In the genomic region with DNA sequence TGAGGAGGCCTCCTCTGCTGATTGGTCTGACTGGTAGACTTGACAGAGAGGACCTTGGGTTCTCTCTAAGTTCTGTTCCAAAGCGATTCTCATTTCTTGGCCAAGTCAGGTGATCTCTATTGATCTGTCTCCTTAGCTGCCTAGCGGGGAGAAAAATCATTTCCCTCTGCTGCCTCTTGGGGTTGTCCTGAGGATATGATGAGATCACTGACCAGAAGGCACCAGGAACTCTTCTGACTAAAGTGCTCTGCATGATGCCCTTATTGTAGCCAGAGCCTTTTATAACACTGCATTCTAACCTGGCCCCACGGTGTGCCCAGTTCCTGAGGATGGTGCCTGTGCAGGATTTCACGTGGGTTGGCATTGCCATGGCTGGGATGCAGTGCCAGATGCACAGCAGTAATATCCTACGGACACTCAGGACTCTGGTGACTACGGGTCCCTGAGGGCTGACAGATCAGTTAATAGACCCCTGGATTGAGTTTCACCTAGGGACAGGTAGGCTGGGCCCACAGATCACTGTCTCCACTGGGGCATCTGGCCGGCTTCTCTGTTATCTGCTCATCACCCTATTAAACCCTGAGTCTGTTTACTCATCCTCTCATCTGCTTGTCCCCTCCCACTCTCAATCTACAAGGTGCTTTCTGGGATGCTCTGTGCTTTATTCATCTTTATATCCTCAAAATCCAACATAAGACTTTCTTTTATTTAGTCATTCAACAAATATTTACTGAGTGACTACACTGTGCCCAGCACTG, we compare ENCODE assay signal across 16 cellular contexts. TPM values are rescaled to one million over a fixed set of nuclear protein-coding genes. Genes with fewer than 3 reads are reported as not detected.
A peak's percentile ranks its signal among the peaks of the same experiment; 100 is the strongest.
DNase-seq lines count a peak whose midpoint lies in the region; ATAC-seq and TF ChIP-seq lines count a peak whose summit lies in the region.
"Had no signal": no experiment of that assay in that cellular context is flagged by ENCODE, and none has a peak within 500 bp of the region (broad histone marks: within the 10 kb centered on the region; RNA-seq: fewer than 3 reads in every experiment).

No MANE protein-coding gene starts in this region.

- H2AFZ ChIP-seq in HCT116 (ENCODE audit: low read depth, low read length, poor library complexity, severe bottlenecking) (no peak overlapping the region), mesenchymal stem cell (ENCODE audit: low read depth, low read length) (no peak overlapping the region), SK-N-SH (ENCODE audit: low read depth) (no peak overlapping the region)
- H2AFZ ChIP-seq: neural progenitor cell had no signal

- POLR2A ChIA-PET in HCT116 (lab: Charles Lee) (no interaction called here), SK-N-SH (lab: Yijun Ruan, JAX) (no interaction called here)

- H3K18ac ChIP-seq in mesenchymal stem cell (ENCODE audit: low read depth in 1 of 2, low read length in 2 of 2), result peak overlapping the region; percentile 13 to 65

- peak; percentile 28 for DNase-seq in DMS 273 (lab: John Stamatoyannopoulos, UW; ENCODE audit: unreplicated experiment)
- DNase-seq in DMS 273 treated with DMSO at 0.1 percent for 48 hours (lab: John Stamatoyannopoulos, UW), result no peak
- DNase-seq in HCT116 (ENCODE audit: low read depth, low spot score), result no peak
- DNase-seq in RPMI7951 (ENCODE audit: low read depth), result peak; percentile 20
- DNase-seq in mesenchymal stem cell, result peak; percentile 60
- no peak for DNase-seq in SK-N-SH
- DNase-seq in SJCRH30, result no peak
- DNase-seq in stomach, result no peak
- DNase-seq: activated T-cell treated with anti-CD3 and anti-CD28 coated beads, Interleukin-2, amount 50 U/mL, for 1 hour; amygdala; DMS79 treated with DMSO at 0.1 percent for 48 hours; effector memory CD8-positive, alpha-beta T cell; heart left ventricle; left lung; SHP77 had no signal

- no TSS peak for BruUV-seq in HCT116 (replicated peaks; lab: Mats Ljungman, UMichigan)

- H3K4me3 ChIP-seq in HCT116 (replicated peaks in 1 of 2; ENCODE audit: low read depth in 1 of 2, low read length in 2 of 2) (no peak overlapping the region), mesenchymal stem cell (ENCODE audit: insufficient read depth in 1 of 2, low read depth in 1 of 2, low read length in 2 of 2) (no peak overlapping the region), SK-N-SH (ENCODE audit: low read depth in 2 of 2, low read length in 1 of 2) (no peak overlapping the region), SJCRH30 (no peak overlapping the region), stomach (no peak overlapping the region)
- H3K4me3 ChIP-seq: heart left ventricle, left lung, neural progenitor cell had no signal

- CTCF ChIA-PET in HCT116 (lab: Charles Lee), result no interaction called here
- CTCF ChIA-PET in SK-N-SH (lab: Yijun Ruan, JAX), result no interaction called here

- H4K8ac ChIP-seq in mesenchymal stem cell (ENCODE audit: low read length), result peak overlapping the region; percentile 66

- TF ChIP-seq CTCF in HCT116 (IDR thresholded peaks at IDR 0.05 in 2 of 3, conservative IDR thresholded peaks at IDR 0.05 in 1 of 3; ENCODE audit: borderline replicate concordance in 1 of 3, insufficient read depth in 1 of 3, low read depth in 2 of 3, low read length in 2 of 3) (peak in 1 of 3 experiments; percentile 25; a peak in 2 of 6 replicates), SK-N-SH (IDR thresholded peaks at IDR 0.05) (no peak), stomach (IDR thresholded peaks at IDR 0.05) (no peak)

- RAD21 ChIA-PET in HCT116 (lab: Charles Lee; ENCODE audit: low non-redundant PET in 1 of 2, low total read pairs in 2 of 2, uncharacterized antibody in 2 of 2, unreplicated experiment in 2 of 2), result no interaction called here

- peaks cover 31% of the 10 kb centered on the region for H3F3A ChIP-seq in SK-N-SH (replicated peaks; ENCODE audit: insufficient read depth)

- no peak overlapping the region for H2BK120ac ChIP-seq in mesenchymal stem cell (ENCODE audit: low read depth, low read length)

- H3K14ac ChIP-seq in mesenchymal stem cell (ENCODE audit: low read length in 2 of 2), result no peak overlapping the region

- H4K91ac ChIP-seq in mesenchymal stem cell (ENCODE audit: low read length), result peak overlapping the region; percentile 6

- no peak overlapping the region for H3K27ac ChIP-seq in HCT116 (ENCODE audit: low read depth, low read length)
- H3K27ac ChIP-seq in mesenchymal stem cell (ENCODE audit: low read length, poor library complexity, severe bottlenecking), result no peak overlapping the region
- no peak overlapping the region for H3K27ac ChIP-seq in SK-N-SH (ENCODE audit: low read depth in 2 of 2, low read length in 1 of 2)
- H3K27ac ChIP-seq in SJCRH30, result no peak overlapping the region
- H3K27ac ChIP-seq in stomach, result peak overlapping the region in 1 of 5 donors; percentile 92
- H3K27ac ChIP-seq: left lung, neural progenitor cell had no signal

- no peaks in the 10 kb centered on the region for H3K9me2 ChIP-seq in HCT116 (ENCODE audit: insufficient read depth)
- H3K9me2 ChIP-seq in SK-N-SH, result no peaks in the 10 kb centered on the region

- 81% methylated on average over 7 of the region's 7 CpGs for WGBS in mesenchymal stem cell
- WGBS in SK-N-SH (ENCODE audit: low lambda C conversion rate), result 47% methylated on average over 4 of the region's 7 CpGs
- WGBS in stomach, 5 donors, result 66 to 81% (median 80%) methylated on average over 7 of the region's 7 CpGs

- TF ChIP-seq RAD21 in HCT116 (IDR thresholded peaks at IDR 0.05; ENCODE audit: low read depth) (no peak), SK-N-SH (IDR thresholded peaks at IDR 0.05; ENCODE audit: low read length) (no peak)

- H3K36me3 ChIP-seq in HCT116 (ENCODE audit: control insufficient read depth in 1 of 2, insufficient read depth in 2 of 2, low read length in 2 of 2) (no peaks in the 10 kb centered on the region), mesenchymal stem cell (ENCODE audit: control insufficient read depth in 1 of 2, insufficient read depth in 2 of 2, low read depth in 1 of 2, low read length in 2 of 2) (no peaks in the 10 kb centered on the region), SK-N-SH (replicated peaks in 1 of 2; ENCODE audit: control insufficient read depth in 1 of 2, insufficient read depth in 2 of 2, low read length in 1 of 2) (no peaks in the 10 kb centered on the region), SJCRH30 (no peaks in the 10 kb centered on the region), stomach (no peaks in the 10 kb centered on the region)
- H3K36me3 ChIP-seq: heart left ventricle, left lung, neural progenitor cell had no signal

- peak; percentile 30; the same call in 1 of the 2 replicates for ATAC-seq in HCT116
- ATAC-seq: effector memory CD8-positive, alpha-beta T cell; heart left ventricle; left lung had no signal

- TF ChIP-seq POLR2A in HCT116 (IDR thresholded peaks at IDR 0.05; ENCODE audit: borderline replicate concordance, extremely low read depth, insufficient read depth, insufficient read length), result no peak
- no peak for TF ChIP-seq POLR2A in stomach (IDR thresholded peaks at IDR 0.05)

- H2BK15ac ChIP-seq in mesenchymal stem cell (ENCODE audit: low read depth, poor library complexity, severe bottlenecking), result peak overlapping the region; percentile 55

- no peaks in the 10 kb centered on the region for H3K79me2 ChIP-seq in HCT116 (ENCODE audit: insufficient read depth, low read length)
- H3K79me2 ChIP-seq in SK-N-SH (ENCODE audit: insufficient read depth), result peaks cover 10% of the 10 kb centered on the region

- peaks cover 9% of the 10 kb centered on the region; the same call in 1 of the 2 replicates for H3K27me3 ChIP-seq in HCT116 (ENCODE audit: insufficient read depth, low read length)
- no peaks in the 10 kb centered on the region for H3K27me3 ChIP-seq in mesenchymal stem cell (ENCODE audit: control insufficient read depth in 1 of 2, insufficient read depth in 1 of 2, low read length in 2 of 2)
- no peaks in the 10 kb centered on the region for H3K27me3 ChIP-seq in SK-N-SH (ENCODE audit: insufficient read depth)
- no peaks in the 10 kb centered on the region for H3K27me3 ChIP-seq in SJCRH30
- H3K27me3 ChIP-seq in stomach, result no peaks in the 10 kb centered on the region
- H3K27me3 ChIP-seq: heart left ventricle had no signal

- H3K9me3 ChIP-seq in HCT116 (ENCODE audit: control insufficient read depth in 1 of 2, insufficient read depth in 1 of 2, low read depth in 1 of 2, low read length in 2 of 2) (no peaks in the 10 kb centered on the region), mesenchymal stem cell (ENCODE audit: control insufficient read depth, low read length) (no peaks in the 10 kb centered on the region), SK-N-SH (no peaks in the 10 kb centered on the region), SJCRH30 (replicated peaks) (no peaks in the 10 kb centered on the region), stomach (no peaks in the 10 kb centered on the region)
- H3K9me3 ChIP-seq: heart left ventricle, left lung had no signal

- no peak overlapping the region for H3K23ac ChIP-seq in mesenchymal stem cell (ENCODE audit: low read length in 2 of 2)

- H3K79me1 ChIP-seq in mesenchymal stem cell (replicated peaks; ENCODE audit: low read length, poor library complexity, severe bottlenecking), result no peaks in the 10 kb centered on the region

- H2AK5ac ChIP-seq in mesenchymal stem cell (ENCODE audit: low read length, severe bottlenecking), result peak overlapping the region; percentile 3

- H3K9ac ChIP-seq in HCT116 (ENCODE audit: low read length) (no peak overlapping the region), mesenchymal stem cell (ENCODE audit: low read length) (no peak overlapping the region), SK-N-SH (no peak overlapping the region)
- H3K9ac ChIP-seq: neural progenitor cell had no signal

- no peak overlapping the region for H2BK5ac ChIP-seq in mesenchymal stem cell (ENCODE audit: low read depth, low read length, poor library complexity, severe bottlenecking)

- H3K4me1 ChIP-seq in HCT116 (ENCODE audit: control insufficient read depth in 1 of 2, insufficient read depth in 2 of 2, low read length in 2 of 2) (peaks cover 15 to 35% of the 10 kb centered on the region in 2 experiments; a peak in 3 of 4 replicates), mesenchymal stem cell (ENCODE audit: control insufficient read depth, insufficient read depth, low read depth, low read length) (peaks cover 14% of the 10 kb centered on the region), SK-N-SH (ENCODE audit: control insufficient read depth in 1 of 2, insufficient read depth in 2 of 2, low read depth in 1 of 2, low read length in 1 of 2) (peaks cover 14 to 22% of the 10 kb centered on the region in 2 experiments), SJCRH30 (peaks cover 29% of the 10 kb centered on the region), stomach (peaks cover 24 to 55% (median 46%) of the 10 kb centered on the region in 4 donors)

- H2BK12ac ChIP-seq in mesenchymal stem cell (ENCODE audit: low read length in 2 of 2), result peak overlapping the region in 1 of 2 experiments; percentile 20

- H4K20me1 ChIP-seq in HCT116 (ENCODE audit: insufficient read depth) (no peaks in the 10 kb centered on the region), SK-N-SH (ENCODE audit: insufficient read depth) (no peaks in the 10 kb centered on the region)

- H3K4me2 ChIP-seq in HCT116 (ENCODE audit: low read length) (no peak overlapping the region), mesenchymal stem cell (ENCODE audit: low read length, poor library complexity, severe bottlenecking) (no peak overlapping the region), SK-N-SH (no peak overlapping the region)
- H3K4me2 ChIP-seq: neural progenitor cell had no signal

- TF ChIP-seq EP300 in SK-N-SH (IDR thresholded peaks at IDR 0.05; ENCODE audit: borderline replicate concordance in 1 of 2, low read depth in 1 of 2, low read length in 1 of 2), result no peak
- no peak for TF ChIP-seq EP300 in stomach (IDR thresholded peaks at IDR 0.05)

- intact Hi-C loops in HCT116 (cut with micrococcal nuclease) (no loop called here), stomach (cut with DNase I; ENCODE audit: low total_unique reads) (loop anchor here (10.0 kb wide), 1 partner anchor 75 kb away; no protein-coding TSS in a partner anchor)

- H3K4ac ChIP-seq in mesenchymal stem cell (ENCODE audit: low read depth in 1 of 2, low read length in 2 of 2), result no peak overlapping the region

RNA-seq across cellular contexts. Expression of a gene that starts 3.9 kb away (rescaled TPM):
- total RNA-seq in HCT116 (2021; ENCODE audit: unreplicated experiment) (2.6 TPM), stomach (10 to 100 TPM; 11.3 to 56.9 (median 32.7) TPM)
- polyA plus RNA-seq in HCT116 (2012), result 0.60 and 0.87 TPM in 2 replicates
- 27.4 and 29.3 TPM in 2 replicates for total RNA-seq in RPMI7951 (2014; rRNA removed; shearing (Covaris generic))
- 134 TPM for polyA plus RNA-seq in mesenchymal stem cell (2013, experiment 1 of 2)
- polyA plus RNA-seq in mesenchymal stem cell (2013, experiment 2 of 2), result 130 TPM
- polyA plus RNA-seq in SK-N-SH (2012; rRNA removed) (27.7 and 29.1 TPM in 2 replicates), stomach (1 to 10 TPM; 2.3 to 2.7 (median 2.4) TPM)
- polyA plus RNA-seq in SK-N-SH (2012; cell fraction: cytosol; rRNA removed), result 27.1 and 30.0 TPM in 2 replicates
- 33.3 and 48.2 TPM in 2 replicates for polyA plus RNA-seq in SK-N-SH (2012; cell fraction: nucleus; rRNA removed)
- 23.3 and 23.9 TPM in 2 replicates for total RNA-seq in SJCRH30 (2014; rRNA removed; shearing (Covaris generic))

Comparison
In these comparisons a context has a peak if more than half of its experiments do, and no peak if none do; other contexts are left out.
1. DNase-seq: peak in DMS 273 (single experiment), RPMI7951 (single experiment) and mesenchymal stem cell (single experiment); none in DMS 273 treated with DMSO at 0.1 percent for 48 hours (single experiment), HCT116 (single experiment), SK-N-SH (single experiment), SJCRH30 (0 of 2) and stomach (single experiment).